13 cellular contexts compared by ENCODE assay signal in the genomic region with DNA sequence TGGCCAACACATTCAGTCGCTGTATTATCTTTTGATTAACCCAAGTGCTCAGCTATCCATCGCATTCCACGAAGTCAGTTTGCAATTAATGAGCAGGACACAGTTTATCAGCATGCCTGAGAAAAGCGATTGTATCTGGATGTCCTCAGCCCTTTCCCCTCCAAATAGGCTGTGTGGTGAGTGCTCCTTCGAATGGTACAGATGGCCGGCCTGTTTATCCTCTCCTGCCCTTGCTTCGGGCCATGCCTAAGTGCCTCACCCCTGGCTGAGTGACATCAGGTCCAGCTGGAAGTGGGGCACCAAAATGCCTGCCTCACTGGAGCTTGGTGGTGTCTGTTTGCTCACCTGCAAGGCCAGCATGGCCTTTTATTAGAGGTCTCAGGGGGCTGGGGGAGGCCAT.
DNase-seq lines count a peak whose midpoint lies in the region; ATAC-seq and TF ChIP-seq lines count a peak whose summit lies in the region.
"Had no signal": no experiment of that assay in that cellular context is flagged by ENCODE, and none has a peak within 500 bp of the region (broad histone marks: within the 10 kb centered on the region; RNA-seq: fewer than 3 reads in every experiment).

No MANE protein-coding gene starts in this region.

- peaks cover 9% of the 10 kb centered on the region for H3K27me3 Mint-ChIP-seq in activated T-helper 17 cell treated with anti-CD3 and anti-CD28 coated beads, Interleukin-2, amount 50 U/mL, for 72 hours
- H3K27me3 Mint-ChIP-seq in naive thymus-derived CD8-positive, alpha-beta T cell: peaks cover 4 to 43% (median 25%) of the 10 kb centered on the region in 5 donors

- POLR2A ChIA-PET in naive thymus-derived CD8-positive, alpha-beta T cell (lab: Charles Lee): no interaction called here

- no peaks in the 10 kb centered on the region for H3K27me3 ChIP-seq in BE2C

- H3K4me3 Mint-ChIP-seq in activated T-helper 17 cell treated with anti-CD3 and anti-CD28 coated beads, Interleukin-2, amount 50 U/mL, for 72 hours: no peak overlapping the region
- H3K4me3 Mint-ChIP-seq in naive thymus-derived CD8-positive, alpha-beta T cell: no peak overlapping the region
- H3K4me3 Mint-ChIP-seq: CD14-positive monocyte, HFFc6 had no signal

- no peak overlapping the region for H3K27ac Mint-ChIP-seq in activated T-helper 17 cell treated with anti-CD3 and anti-CD28 coated beads, Interleukin-2, amount 50 U/mL, for 72 hours
- H3K27ac Mint-ChIP-seq in naive thymus-derived CD8-positive, alpha-beta T cell: no peak overlapping the region
- H3K27ac Mint-ChIP-seq: CD14-positive monocyte, HFFc6 had no signal

- peaks cover 9% of the 10 kb centered on the region for H3K4me1 Mint-ChIP-seq in activated T-helper 17 cell treated with anti-CD3 and anti-CD28 coated beads, Interleukin-2, amount 50 U/mL, for 72 hours
- H3K4me1 Mint-ChIP-seq in naive thymus-derived CD8-positive, alpha-beta T cell: peaks cover 4 to 11% (median 6%) of the 10 kb centered on the region in 4 donors

- H3K36me3 Mint-ChIP-seq in activated T-helper 17 cell treated with anti-CD3 and anti-CD28 coated beads, Interleukin-2, amount 50 U/mL, for 72 hours (ENCODE audit: low read depth): no peaks in the 10 kb centered on the region
- no peaks in the 10 kb centered on the region for H3K36me3 Mint-ChIP-seq in naive thymus-derived CD8-positive, alpha-beta T cell
- H3K36me3 Mint-ChIP-seq: CD14-positive monocyte had no signal

- no peaks in the 10 kb centered on the region; the same call in 1 of the 2 replicates for H3K4me1 ChIP-seq in BE2C

- no peaks in the 10 kb centered on the region for H3K9me3 ChIP-seq in BE2C

- TF ChIP-seq CTCF in BE2C (IDR thresholded peaks at IDR 0.05; ENCODE audit: low read depth, low read length): no peak

- DNase-seq in DMS53 (lab: John Stamatoyannopoulos, UW) (peak; percentile 32), DMS53 treated with DMSO at 0.1 percent for 48 hours (lab: John Stamatoyannopoulos, UW; ENCODE audit: unreplicated experiment) (no peak), BE2C (peak; percentile 21), NCI-H69 (lab: John Stamatoyannopoulos, UW) (peak; percentile 86), ecto neural progenitor cell (ENCODE audit: low spot score) (peak; percentile 28), activated gamma-delta T cell (lab: John Stamatoyannopoulos, UW) (no peak)
- DNase-seq in naive thymus-derived CD8-positive, alpha-beta T cell: no peak
- DNase-seq: HFFc6, MV-4-11, NCI-H1694 treated with DMSO at 0.1 percent for 48 hours, NCI-H345 had no signal

- no peaks in the 10 kb centered on the region for H3K36me3 ChIP-seq in BE2C

- H3K4me3 ChIP-seq in BE2C (ENCODE audit: low read depth, low read length): no peak overlapping the region

- no peaks in the 10 kb centered on the region for H3K9me3 Mint-ChIP-seq in activated T-helper 17 cell treated with anti-CD3 and anti-CD28 coated beads, Interleukin-2, amount 50 U/mL, for 72 hours
- H3K9me3 Mint-ChIP-seq in naive thymus-derived CD8-positive, alpha-beta T cell: no peaks in the 10 kb centered on the region
- H3K9me3 Mint-ChIP-seq: CD14-positive monocyte had no signal

- ATAC-seq in activated T-helper 17 cell treated with anti-CD3 and anti-CD28 coated beads, Interleukin-2, amount 50 U/mL, for 72 hours (replicated peaks): no peak
- no peak for ATAC-seq in naive thymus-derived CD8-positive, alpha-beta T cell

Comparison
In these comparisons a context has a peak if more than half of its experiments do, and no peak if none do; other contexts are left out.
1. DNase-seq: peak in DMS53 (single experiment), BE2C (single experiment), NCI-H69 (single experiment) and ecto neural progenitor cell (single experiment); none in DMS53 treated with DMSO at 0.1 percent for 48 hours (single experiment), activated gamma-delta T cell (single experiment) and naive thymus-derived CD8-positive, alpha-beta T cell (0 of 10).